8 cellular contexts compared by ENCODE assay signal in the genomic region with DNA sequence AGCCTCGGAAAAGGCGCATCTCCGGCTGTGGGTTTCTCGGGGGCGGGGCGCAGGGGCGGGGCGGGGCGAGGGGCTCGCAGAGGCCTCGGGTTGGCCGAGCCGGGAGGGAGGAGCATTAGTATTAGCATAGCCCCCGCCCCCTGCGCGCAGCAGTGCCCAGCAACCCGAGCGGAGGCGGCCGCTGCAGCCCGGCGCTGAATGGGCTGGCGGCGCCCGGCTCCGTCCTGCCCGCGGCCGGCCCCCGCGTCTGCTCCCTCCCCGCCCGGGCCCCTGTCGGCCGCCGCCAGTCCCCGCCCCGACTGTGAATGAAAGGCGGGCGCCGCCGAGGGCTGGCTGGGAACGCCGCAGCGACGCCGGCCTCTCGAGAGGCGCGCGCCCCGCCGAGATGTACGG. TPM values are rescaled to one million over a fixed set of nuclear protein-coding genes. Genes with fewer than 3 reads are reported as not detected.
DNase-seq lines count a peak whose midpoint lies in the region; FAIRE-seq and TF ChIP-seq lines count a peak whose summit lies in the region.

A gene with protein sequence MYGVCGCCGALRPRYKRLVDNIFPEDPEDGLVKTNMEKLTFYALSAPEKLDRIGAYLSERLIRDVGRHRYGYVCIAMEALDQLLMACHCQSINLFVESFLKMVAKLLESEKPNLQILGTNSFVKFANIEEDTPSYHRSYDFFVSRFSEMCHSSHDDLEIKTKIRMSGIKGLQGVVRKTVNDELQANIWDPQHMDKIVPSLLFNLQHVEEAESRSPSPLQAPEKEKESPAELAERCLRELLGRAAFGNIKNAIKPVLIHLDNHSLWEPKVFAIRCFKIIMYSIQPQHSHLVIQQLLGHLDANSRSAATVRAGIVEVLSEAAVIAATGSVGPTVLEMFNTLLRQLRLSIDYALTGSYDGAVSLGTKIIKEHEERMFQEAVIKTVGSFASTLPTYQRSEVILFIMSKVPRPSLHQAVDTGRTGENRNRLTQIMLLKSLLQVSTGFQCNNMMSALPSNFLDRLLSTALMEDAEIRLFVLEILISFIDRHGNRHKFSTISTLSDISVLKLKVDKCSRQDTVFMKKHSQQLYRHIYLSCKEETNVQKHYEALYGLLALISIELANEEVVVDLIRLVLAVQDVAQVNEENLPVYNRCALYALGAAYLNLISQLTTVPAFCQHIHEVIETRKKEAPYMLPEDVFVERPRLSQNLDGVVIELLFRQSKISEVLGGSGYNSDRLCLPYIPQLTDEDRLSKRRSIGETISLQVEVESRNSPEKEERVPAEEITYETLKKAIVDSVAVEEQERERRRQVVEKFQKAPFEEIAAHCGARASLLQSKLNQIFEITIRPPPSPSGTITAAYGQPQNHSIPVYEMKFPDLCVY (plus strand): TSS at position 149 of the 393 bp plus-strand sequence. CDS start 237 bp downstream, at position 386.

- peaks cover 10% of the 10 kb centered on the region for H3K4me1 ChIP-seq in HEK293 (ENCODE audit: control insufficient read depth, insufficient read depth, low read length)
- H3K4me1 ChIP-seq in neuronal stem cell (ENCODE audit: control insufficient read depth in 2 of 2, insufficient read depth in 1 of 2, low read depth in 1 of 2, low read length in 2 of 2), result peaks cover 8 to 17% of the 10 kb centered on the region in 2 donors

- H3K36me3 Mint-ChIP-seq in activated naive CD4-positive, alpha-beta T cell treated with anti-CD3 and anti-CD28 coated beads for 36 hours (ENCODE audit: low read depth), result no peaks in the 10 kb centered on the region

- H2BK15ac ChIP-seq in neuronal stem cell (ENCODE audit: low read length), result peak within 1 kb of the TSS; percentile 75

- CTCF ChIA-PET in HEK293 (lab: Yijun Ruan, JAX), result interaction anchor here (0.5 to 2.9 kb wide), 6 partner anchors 23 to 154 kb away, joined by 4 to 23 read pairs (median 5); no protein-coding TSS in a partner anchor
- CTCF ChIA-PET in activated naive CD4-positive, alpha-beta T cell treated with anti-CD3 and anti-CD28 coated beads for 36 hours (lab: Charles Lee), result interaction anchor here (1.1 kb wide), 1 partner anchor 66 kb away, joined by 8 read pairs; no protein-coding TSS in a partner anchor

- peak within 1 kb of the TSS; percentile 89 for H3K18ac ChIP-seq in neuronal stem cell (ENCODE audit: low read length)

- H3K9ac ChIP-seq in neuronal stem cell (ENCODE audit: low read depth, low read length, poor library complexity), result peak within 1 kb of the TSS; percentile 97

- intact Hi-C loops in activated naive CD4-positive, alpha-beta T cell treated with anti-CD3 and anti-CD28 coated beads for 36 hours (cut with micrococcal nuclease), result loop anchor here (1.0 to 10.0 kb wide), 10 partner anchors 63 to 1115 kb away; a partner anchor contains a TSS

- TF ChIP-seq CTCF in HEK293 (tag by site-specific recombination; IDR thresholded peaks at IDR 0.05), result no peak

- peak within 1 kb of the TSS; percentile 38 for H3K23ac ChIP-seq in neuronal stem cell (ENCODE audit: low read depth, low read length, poor library complexity)

- in situ Hi-C loops in SK-MEL-5 (cut with HindIII; ENCODE audit: low pct_unique_long_range_greater_than_20kb, low sequenced_read_pairs), result no loop called here

- H4K8ac ChIP-seq in neuronal stem cell (ENCODE audit: low read depth, low read length), result no peak within 1 kb of the TSS

- H3K4me1 Mint-ChIP-seq in activated naive CD4-positive, alpha-beta T cell treated with anti-CD3 and anti-CD28 coated beads for 36 hours (ENCODE audit: low read depth), result peaks cover 29% of the 10 kb centered on the region

- peak within 1 kb of the TSS; percentile 77 for H3K4me3 Mint-ChIP-seq in activated naive CD4-positive, alpha-beta T cell treated with anti-CD3 and anti-CD28 coated beads for 36 hours

- no CpG with 5 or more reads among the region's 54 CpGs for WGBS in neuronal stem cell (ENCODE audit: extremely low coverage in 2 of 2, insufficient read length in 2 of 2, insufficient replicate concordance in 1 of 2), 2 donors

- H2BK12ac ChIP-seq in neuronal stem cell (ENCODE audit: low read length), result no peak within 1 kb of the TSS

- no peak for FAIRE-seq in frontal cortex (lab: Jason Lieb, UNC)

- no peaks in the 10 kb centered on the region for H3K9me3 Mint-ChIP-seq in activated naive CD4-positive, alpha-beta T cell treated with anti-CD3 and anti-CD28 coated beads for 36 hours

- no peak within 1 kb of the TSS for H3K27ac Mint-ChIP-seq in activated naive CD4-positive, alpha-beta T cell treated with anti-CD3 and anti-CD28 coated beads for 36 hours

- H2BK5ac ChIP-seq in neuronal stem cell (ENCODE audit: low read length), result peak within 1 kb of the TSS; percentile 94

- H2BK120ac ChIP-seq in neuronal stem cell (ENCODE audit: low read depth, low read length), result no peak within 1 kb of the TSS

- peak within 1 kb of the TSS; percentile 72 for H3K4me3 ChIP-seq in HEK293 (ENCODE audit: low read depth, low read length)
- peak within 1 kb of the TSS; percentile 61 to 87 for H3K4me3 ChIP-seq in neuronal stem cell (ENCODE audit: low read length in 2 of 2)

- peak within 1 kb of the TSS; percentile 72 for H3K14ac ChIP-seq in neuronal stem cell (ENCODE audit: low read length)

- peak within 1 kb of the TSS; percentile 70 for H2AK5ac ChIP-seq in neuronal stem cell (ENCODE audit: low read depth, low read length)

- H3K36me3 ChIP-seq in HEK293 (ENCODE audit: control insufficient read depth in 2 of 2, insufficient read depth in 1 of 2, low read length in 2 of 2) (no peaks in the 10 kb centered on the region), neuronal stem cell (replicated peaks in 1 of 2; ENCODE audit: control insufficient read depth in 2 of 2, insufficient read depth in 2 of 2, low read length in 2 of 2) (peaks cover 2 to 8% of the 10 kb centered on the region in 2 donors)

- H3K27ac ChIP-seq in HEK293 (ENCODE audit: extremely low read depth, low read depth, low read length) (peak within 1 kb of the TSS; percentile 79), neuronal stem cell (replicated peaks; ENCODE audit: low read length) (peak within 1 kb of the TSS; percentile 89)

- H3K27me3 ChIP-seq in neuronal stem cell (ENCODE audit: control insufficient read depth in 3 of 3, insufficient read depth in 3 of 3, low read depth in 1 of 3, low read length in 3 of 3), result peaks cover 0 to 33% (median 2%) of the 10 kb centered on the region in 3 experiments

- H2AFZ ChIP-seq in neuronal stem cell (ENCODE audit: low read length), result peak within 1 kb of the TSS; percentile 99

- POLR2A ChIA-PET in HEK293 (lab: Yijun Ruan, JAX), result interaction anchor here (0.7 to 1.4 kb wide), 10 partner anchors 9 to 88 kb away, joined by 3 to 12 read pairs (median 6); no protein-coding TSS in a partner anchor

- H3K4me2 ChIP-seq in neuronal stem cell (ENCODE audit: insufficient read depth, low read length, poor library complexity, severe bottlenecking), result peak within 1 kb of the TSS; percentile 100

- no peak within 1 kb of the TSS for H3K4ac ChIP-seq in neuronal stem cell (ENCODE audit: low read length)

- H3K27me3 Mint-ChIP-seq in activated naive CD4-positive, alpha-beta T cell treated with anti-CD3 and anti-CD28 coated beads for 36 hours (ENCODE audit: low read depth), result peaks cover 36% of the 10 kb centered on the region

- H4K91ac ChIP-seq in neuronal stem cell (ENCODE audit: low read depth, low read length, poor library complexity), result no peak within 1 kb of the TSS

- H3K9me3 ChIP-seq in HEK293 (ENCODE audit: control insufficient read depth, insufficient read depth, low read depth, low read length), result no peaks in the 10 kb centered on the region
- no peaks in the 10 kb centered on the region for H3K9me3 ChIP-seq in neuronal stem cell (replicated peaks in 1 of 2; ENCODE audit: control insufficient read depth in 2 of 2, insufficient read depth in 1 of 2, low read depth in 1 of 2, low read length in 2 of 2)

- H3K79me1 ChIP-seq in neuronal stem cell (ENCODE audit: low read depth, low read length), result peaks cover 8% of the 10 kb centered on the region

- DNase-seq in GDM1 (lab: John Stamatoyannopoulos, UW) (peak; percentile 81), MV-4-11 (lab: John Stamatoyannopoulos, UW) (peak; percentile 82), SK-MEL-5 (ENCODE audit: low read depth, low spot score) (peak; percentile 96), frontal cortex (ENCODE audit: low spot score in 2 of 2) (peak; percentile 96 to 97), neuronal stem cell (ENCODE audit: low spot score) (peak; percentile 93), stromal cell of bone marrow (ENCODE audit: low read depth) (peak; percentile 87)
- DNase-seq in activated naive CD4-positive, alpha-beta T cell treated with anti-CD3 and anti-CD28 coated beads for 36 hours, result peak; percentile 92

TF ChIP-seq in HEK293, 187 proteins besides CTCF, POLR2A, EP300 and RAD21 (continues in another document):
- no peak for TF ChIP-seq ZNF530 (tag by site-specific recombination; IDR thresholded peaks at IDR 0.05; ENCODE audit: low read depth)
- TF ChIP-seq KLF10 (tag by site-specific recombination; IDR thresholded peaks at IDR 0.05), result peak; percentile 42; the same call in 1 of the 2 replicates
- TF ChIP-seq ZSCAN30 (tag by site-specific recombination; IDR thresholded peaks at IDR 0.05), result 0 out of 2 replicates have a peak, but pooled peaks have one; percentile 43
- no peak for TF ChIP-seq KLF9 (tag by site-specific recombination; IDR thresholded peaks at IDR 0.05; ENCODE audit: low read depth)

RNA-seq across cellular contexts. Expression of the gene that starts here (rescaled TPM):
- 7.9 and 10.1 TPM in 2 replicates for total RNA-seq in SK-MEL-5 (2014; rRNA removed; shearing (Covaris generic))
- polyA plus RNA-seq in SK-MEL-5 (2015; cell fraction: cytosol; rRNA removed), result 18.4 and 25.3 TPM in 2 replicates
- 24.5 and 36.2 TPM in 2 replicates for polyA plus RNA-seq in SK-MEL-5 (2015; cell fraction: nucleus; rRNA removed)
- total RNA-seq in activated naive CD4-positive, alpha-beta T cell treated with anti-CD3 and anti-CD28 coated beads for 36 hours, result under 1 TPM; 0.41 to 0.42 TPM
- 42.0 TPM for total RNA-seq in frontal cortex
- polyA plus RNA-seq in neuronal stem cell (2013, experiment 1 of 2), result 17.1 TPM
- polyA plus RNA-seq in neuronal stem cell (2013, experiment 2 of 2), result 17.6 TPM

Comparison
In these comparisons a context has a peak if more than half of its experiments do, and no peak if none do; other contexts are left out.
1. Peak in every context shown above with its lines: DNase-seq, H3K4me3 ChIP-seq and H3K27ac ChIP-seq.
2. Peak in DNase-seq in activated naive CD4-positive, alpha-beta T cell treated with anti-CD3 and anti-CD28 coated beads for 36 hours; RNA of the gene not detected or under 1 TPM.